ENCODE assay signal across 7 cellular contexts in the genomic region with DNA sequence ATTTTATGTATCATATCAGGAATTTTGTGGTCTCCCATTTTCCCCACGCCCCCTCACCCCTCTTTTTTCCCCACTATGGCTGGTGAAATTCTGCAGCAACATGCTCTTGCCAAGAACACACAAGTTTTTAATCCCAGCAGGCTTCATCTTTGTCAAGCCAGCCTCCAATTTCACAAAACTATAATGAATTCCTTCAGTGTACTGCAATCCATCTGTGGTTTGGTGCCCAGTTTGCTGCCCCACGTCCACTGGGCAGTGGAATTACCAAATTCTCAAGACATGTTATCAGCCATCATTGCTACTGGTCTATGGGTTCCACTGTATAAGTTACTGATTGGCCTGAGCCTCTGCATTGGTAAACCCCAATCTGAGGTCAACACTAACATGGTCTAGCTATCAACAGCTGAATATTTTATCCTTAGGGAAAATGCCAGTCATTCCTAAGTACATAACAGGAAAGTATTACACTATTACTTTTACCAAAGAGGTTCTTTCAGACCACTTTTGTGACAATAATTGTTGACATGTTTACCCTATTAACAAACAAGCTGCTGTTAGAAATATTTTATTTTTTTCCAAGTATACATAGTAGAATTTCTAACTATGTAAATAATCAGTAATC. TPM values are rescaled to one million over a fixed set of nuclear protein-coding genes. Genes with fewer than 3 reads are reported as not detected.
A peak's percentile ranks its signal among the peaks of the same experiment; 100 is the strongest.
DNase-seq lines count a peak whose midpoint lies in the region; ATAC-seq, FAIRE-seq and TF ChIP-seq lines count a peak whose summit lies in the region.

No MANE protein-coding gene starts in this region.

- no peaks in the 10 kb centered on the region for H3K9me3 ChIP-seq in HUES64 (ENCODE audit: insufficient read depth, low read depth, low read length)
- no peaks in the 10 kb centered on the region for H3K9me3 ChIP-seq in HepG2 (ENCODE audit: low read length)
- H3K9me3 ChIP-seq in stomach smooth muscle (ENCODE audit: control insufficient read depth in 2 of 2, low read length in 2 of 2), result no peaks in the 10 kb centered on the region

- intact Hi-C loops in HepG2 (cut with micrococcal nuclease; ENCODE audit: unreplicated experiment), result no loop called here

- H3K4me2 ChIP-seq in HepG2 (ENCODE audit: low read depth, low read length), result peak overlapping the region; percentile 95; the same call in 1 of the 2 replicates

- no peaks in the 10 kb centered on the region for H3K36me3 ChIP-seq in HUES64 (ENCODE audit: insufficient read depth, low read length)
- H3K36me3 ChIP-seq in HepG2 (replicated peaks in 1 of 2; ENCODE audit: control insufficient read depth in 1 of 2, insufficient read depth in 2 of 2, low read length in 2 of 2), result no peaks in the 10 kb centered on the region
- H3K36me3 ChIP-seq in stomach smooth muscle (ENCODE audit: control insufficient read depth in 2 of 2, insufficient read depth in 2 of 2, low read length in 2 of 2), result no peaks in the 10 kb centered on the region

- peak overlapping the region; percentile 92; the same call in 1 of the 2 replicates for H3K27ac ChIP-seq in HUES64 (ENCODE audit: low read depth, low read length)
- peak overlapping the region; percentile 34 for H3K27ac ChIP-seq in adipose tissue (ENCODE audit: low read depth, low read length)
- H3K27ac ChIP-seq in HepG2 (ENCODE audit: extremely low read length, insufficient read depth, low read length), result no peak overlapping the region
- peak overlapping the region; percentile 93 for H3K27ac ChIP-seq in stomach smooth muscle (ENCODE audit: low read length)

- FAIRE-seq in HepG2 (lab: Jason Lieb, UNC), result no peak

- CTCF ChIA-PET in HepG2 (lab: Yijun Ruan, JAX; ENCODE audit: low intra/inter-chr PET ratio, low total read pairs), result no interaction called here

- 62% methylated on average over 2 of the region's 2 CpGs for WGBS in HUES64
- 65 to 78% (median 75%) methylated on average over 2 of the region's 2 CpGs for WGBS in adipose tissue, 3 donors
- 67% methylated on average over 2 of the region's 2 CpGs for WGBS in HepG2 (ENCODE audit: low lambda C conversion rate)

- ATAC-seq in HepG2, result no peak
- no peak for ATAC-seq in GM18909 (IDR thresholded peaks at IDR 0.05; ENCODE audit: poor library complexity, unreplicated experiment)

- TF ChIP-seq CTCF in HepG2 (CRISPR knock-in tag; IDR thresholded peaks at IDR 0.05), result no peak

- peaks cover 20% of the 10 kb centered on the region for H4K20me1 ChIP-seq in HepG2 (ENCODE audit: insufficient read depth, low read length)

- in situ Hi-C loops in HepG2 (cut with HindIII; ENCODE audit: extremely low pct_ligation_motif_present, low pct_unique_long_range_greater_than_20kb), result no loop called here

- H3K27me3 ChIP-seq in HUES64 (ENCODE audit: insufficient read depth, low read length), result no peaks in the 10 kb centered on the region
- peaks cover 0 to 5% of the 10 kb centered on the region in 2 experiments; a peak in 1 of 5 replicates for H3K27me3 ChIP-seq in HepG2 (ENCODE audit: control insufficient read depth in 1 of 2, insufficient read depth in 2 of 2, low read length in 2 of 2)
- no peaks in the 10 kb centered on the region for H3K27me3 ChIP-seq in stomach smooth muscle (ENCODE audit: control insufficient read depth in 1 of 2, insufficient read depth in 2 of 2, low read length in 2 of 2)

- DNase-seq in HepG2 (ENCODE audit: low spot score), result no peak
- no peak for DNase-seq in hypothalamus (lab: John Stamatoyannopoulos, UW)
- DNase-seq in NCI-H526 (lab: John Stamatoyannopoulos, UW), result no peak

- TF ChIP-seq POLR2A in HepG2 (IDR thresholded peaks at IDR 0.05; ENCODE audit: insufficient read depth in 1 of 2, low read depth in 2 of 2, low read length in 2 of 2), result no peak

- peaks cover 31% of the 10 kb centered on the region for H3K79me2 ChIP-seq in HepG2 (ENCODE audit: insufficient read depth, low read length)

- no TSS peak for BruUV-seq in HepG2 (replicated peaks; lab: Mats Ljungman, UMichigan)

- H3K4me1 ChIP-seq in HUES64 (ENCODE audit: insufficient read depth, low read length), result peaks cover 27% of the 10 kb centered on the region
- H3K4me1 ChIP-seq in HepG2 (ENCODE audit: insufficient read depth, low read length), result peaks cover 16% of the 10 kb centered on the region
- H3K4me1 ChIP-seq in stomach smooth muscle (ENCODE audit: control insufficient read depth, insufficient read depth, low read length), result peaks cover 8% of the 10 kb centered on the region

- peak overlapping the region; percentile 76; the same call in 1 of the 2 replicates for H3K9ac ChIP-seq in HUES64 (ENCODE audit: low read depth, low read length)
- H3K9ac ChIP-seq in HepG2 (ENCODE audit: insufficient read depth, low read depth, low read length), result no peak overlapping the region
- no peak overlapping the region for H3K9ac ChIP-seq in stomach smooth muscle (ENCODE audit: low read length in 2 of 2)

- H3K4me3 ChIP-seq in HUES64 (ENCODE audit: low read length) (no peak overlapping the region), HepG2 (replicated peaks in 1 of 3; ENCODE audit: insufficient read depth in 1 of 3, low read depth in 2 of 3, low read length in 3 of 3) (no peak overlapping the region), stomach smooth muscle (ENCODE audit: low read length in 2 of 2) (no peak overlapping the region)

- POLR2A ChIA-PET in HepG2 (lab: Yijun Ruan, JAX), result interaction anchor here (2.0 kb wide), 1 partner anchor 174 kb away, joined by 11 read pairs; a partner anchor contains a TSS

- TF ChIP-seq RAD21 in HepG2 (CRISPR knock-in tag; IDR thresholded peaks at IDR 0.05), result no peak

- no peak for TF ChIP-seq EP300 in HepG2 (IDR thresholded peaks at IDR 0.05; ENCODE audit: low read depth in 2 of 2, low read length in 2 of 2)
- TF ChIP-seq EP300 in HepG2 (CRISPR knock-in tag; IDR thresholded peaks at IDR 0.05; ENCODE audit: borderline replicate concordance), result no peak

- H2AFZ ChIP-seq in HepG2 (ENCODE audit: low read length), result no peak overlapping the region

TF ChIP-seq in HepG2, 621 proteins besides CTCF, POLR2A, EP300 and RAD21:
- TF ChIP-seq ZNF775 (CRISPR knock-in tag; IDR thresholded peaks at IDR 0.05; ENCODE audit: borderline replicate concordance) (no peak), ZNF891 (CRISPR knock-in tag; IDR thresholded peaks at IDR 0.05) (no peak), EZH2 (conservative IDR thresholded peaks at IDR 0.05; ENCODE audit: low read depth, low read length) (no peak), NFATC3 (CRISPR knock-in tag; IDR thresholded peaks at IDR 0.05) (no peak), RBFOX2 (IDR thresholded peaks at IDR 0.05; ENCODE audit: low read depth, low read length) (no peak), TCF12 (IDR thresholded peaks at IDR 0.05) (no peak), TCF12 (CRISPR knock-in tag; IDR thresholded peaks at IDR 0.05) (no peak), KDM3A (CRISPR knock-in tag; IDR thresholded peaks at IDR 0.05; ENCODE audit: low read depth) (no peak), KDM5B (CRISPR knock-in tag; IDR thresholded peaks at IDR 0.05; ENCODE audit: borderline replicate concordance) (no peak), CREB1 (IDR thresholded peaks at IDR 0.05) (no peak), CREB1 (CRISPR knock-in tag; IDR thresholded peaks at IDR 0.05) (no peak)

RNA-seq across cellular contexts. Expression of a gene that starts 1.7 kb away (rescaled TPM):
- polyA plus RNA-seq in HUES64 (2013, experiment 1 of 2), result 72.6 TPM
- 80.8 TPM for polyA plus RNA-seq in HUES64 (2013, experiment 2 of 2)
- polyA plus RNA-seq in adipose tissue (100 to 1,000 TPM in 2 of 3 donors, 10 to 100 TPM in 1; 36.9 to 167 (median 113) TPM), HepG2 (2011; rRNA removed) (148 and 154 TPM in 2 replicates)
- 97.6 and 122 TPM in 2 replicates for total RNA-seq in HepG2 (2016; rRNA removed; fragmentation: Illumina TruSeq; extraction: Trizol)
- total RNA-seq in HepG2 (2016; cell fraction: cytosol; rRNA removed; fragmentation: Illumina TruSeq; extraction: Trizol; ENCODE audit: low read depth), result 185 and 210 TPM in 2 replicates
- total RNA-seq in HepG2 (2016; cell fraction: insoluble cytoplasmic fraction; rRNA removed; fragmentation: Illumina TruSeq; extraction: Trizol), result 99.5 and 114 TPM in 2 replicates
- total RNA-seq in HepG2 (2016; cell fraction: membrane; rRNA removed; fragmentation: Illumina TruSeq; extraction: Trizol), result 78.0 and 99.1 TPM in 2 replicates
- 105 and 121 TPM in 2 replicates for total RNA-seq in HepG2 (2016; cell fraction: nucleus; rRNA removed; fragmentation: Illumina TruSeq; extraction: Trizol)
- polyA plus RNA-seq in HepG2 (2011; cell fraction: cytosol; rRNA removed), result 71.2 and 106 TPM in 2 replicates
- 84.2 and 123 TPM in 2 replicates for polyA plus RNA-seq in HepG2 (2011; cell fraction: nucleus; rRNA removed)
- 83.5 and 95.3 TPM in 2 replicates for polyA plus RNA-seq in HepG2 (2012)
- polyA plus RNA-seq in HepG2 (2016; cell fraction: cytosol; fragmentation: Illumina TruSeq; extraction: Trizol; ENCODE audit: low read depth), result 4.3 and 4.7 TPM in 2 replicates
- polyA plus RNA-seq in HepG2 (2016; cell fraction: insoluble cytoplasmic fraction; fragmentation: Illumina TruSeq; extraction: Trizol; ENCODE audit: low read depth), result 105 and 110 TPM in 2 replicates
- 15.5 and 17.4 TPM in 2 replicates for polyA plus RNA-seq in HepG2 (2016; cell fraction: membrane; fragmentation: Illumina TruSeq; extraction: Trizol; ENCODE audit: low read depth)
- polyA plus RNA-seq in HepG2 (2016; cell fraction: nucleus; fragmentation: Illumina TruSeq; extraction: Trizol; ENCODE audit: insufficient read depth, low read depth), result 70.7 and 87.4 TPM in 2 replicates
- 247 and 783 TPM in 2 replicates for polyA minus RNA-seq in HepG2 (2011; rRNA and poly(A)+ RNA removed; ENCODE audit: low replicate concordance)
- polyA minus RNA-seq in HepG2 (2011; cell fraction: cytosol; rRNA and poly(A)+ RNA removed), result 130 and 147 TPM in 2 replicates
- 306 and 365 TPM in 2 replicates for polyA minus RNA-seq in HepG2 (2011; cell fraction: nucleus; rRNA and poly(A)+ RNA removed)
